In genomic region chr5:168409601-168410458, GRCh38 we compare ENCODE assay signal across 7 cellular contexts.
A peak's percentile ranks its signal among the peaks of the same experiment; 100 is the strongest.
DNase-seq lines count a peak whose midpoint lies in the region; ATAC-seq lines count a peak whose summit lies in the region.

No MANE protein-coding gene starts in this region.

- H3K14ac ChIP-seq in neuronal stem cell (ENCODE audit: low read length): no peak overlapping the region

- no peak overlapping the region for H4K8ac ChIP-seq in neuronal stem cell (ENCODE audit: low read depth, low read length)

- H3K27ac Mint-ChIP-seq in activated naive CD4-positive, alpha-beta T cell treated with anti-CD3 and anti-CD28 coated beads, Interleukin-2, amount 50 U/mL, for 72 hours: peak overlapping the region; percentile 9 to 23

- H2AK5ac ChIP-seq in neuronal stem cell (ENCODE audit: low read depth, low read length): no peak overlapping the region

- no peak overlapping the region for H3K27ac ChIP-seq in neuronal stem cell (replicated peaks; ENCODE audit: low read length)

- H2BK12ac ChIP-seq in neuronal stem cell (ENCODE audit: low read length): no peak overlapping the region

- ATAC-seq in GM19043 (IDR thresholded peaks at IDR 0.05; ENCODE audit: low read depth, unreplicated experiment): peak; percentile 78
- peak; percentile 79 to 87 for ATAC-seq in activated naive CD4-positive, alpha-beta T cell treated with anti-CD3 and anti-CD28 coated beads, Interleukin-2, amount 50 U/mL, for 72 hours

- no peaks in the 10 kb centered on the region for H3K4me1 ChIP-seq in neuronal stem cell (ENCODE audit: control insufficient read depth in 2 of 2, insufficient read depth in 1 of 2, low read depth in 1 of 2, low read length in 2 of 2)

- no peaks in the 10 kb centered on the region for H3K27me3 ChIP-seq in neuronal stem cell (ENCODE audit: control insufficient read depth in 3 of 3, insufficient read depth in 3 of 3, low read depth in 1 of 3, low read length in 3 of 3)

- no peak overlapping the region for H3K4ac ChIP-seq in neuronal stem cell (ENCODE audit: low read length)

- no peak overlapping the region for H2BK5ac ChIP-seq in neuronal stem cell (ENCODE audit: low read length)

- H2BK120ac ChIP-seq in neuronal stem cell (ENCODE audit: low read depth, low read length): no peak overlapping the region

- H2BK15ac ChIP-seq in neuronal stem cell (ENCODE audit: low read length): no peak overlapping the region

- H3K23ac ChIP-seq in neuronal stem cell (ENCODE audit: low read depth, low read length, poor library complexity): no peak overlapping the region

- H3K18ac ChIP-seq in neuronal stem cell (ENCODE audit: low read length): peak overlapping the region; percentile 8

- peak; percentile 8 to 27 for DNase-seq in Kasumi-1 (lab: John Stamatoyannopoulos, UW)
- peak; percentile 35 to 68 for DNase-seq in activated naive CD4-positive, alpha-beta T cell treated with anti-CD3 and anti-CD28 coated beads, Interleukin-2, amount 50 U/mL, for 72 hours (ENCODE audit: low spot score in 2 of 2)
- DNase-seq in neuronal stem cell (ENCODE audit: low spot score): no peak
- DNase-seq in SK-N-DZ (ENCODE audit: low spot score): no peak
- DNase-seq in cerebellar cortex (ENCODE audit: low spot score): no peak
- DNase-seq in GM19240 (ENCODE audit: insufficient read length, low spot score): no peak

- H3K36me3 Mint-ChIP-seq in activated naive CD4-positive, alpha-beta T cell treated with anti-CD3 and anti-CD28 coated beads, Interleukin-2, amount 50 U/mL, for 72 hours: peaks cover 5 to 22% of the 10 kb centered on the region in 2 donors

- WGBS in neuronal stem cell (ENCODE audit: extremely low coverage in 2 of 2, insufficient read length in 2 of 2, insufficient replicate concordance in 1 of 2), 2 donors: no CpG with 5 or more reads among the region's 17 CpGs

- H4K91ac ChIP-seq in neuronal stem cell (ENCODE audit: low read depth, low read length, poor library complexity): no peak overlapping the region

- no peaks in the 10 kb centered on the region for H3K79me1 ChIP-seq in neuronal stem cell (ENCODE audit: low read depth, low read length)

- no peak overlapping the region for H3K4me2 ChIP-seq in neuronal stem cell (ENCODE audit: insufficient read depth, low read length, poor library complexity, severe bottlenecking)

- H3K9me3 ChIP-seq in neuronal stem cell (replicated peaks in 1 of 2; ENCODE audit: control insufficient read depth in 2 of 2, insufficient read depth in 1 of 2, low read depth in 1 of 2, low read length in 2 of 2): no peaks in the 10 kb centered on the region

- no peak overlapping the region for H3K4me3 ChIP-seq in neuronal stem cell (ENCODE audit: low read length in 2 of 2)

- H2AFZ ChIP-seq in neuronal stem cell (ENCODE audit: low read length): no peak overlapping the region

- H3K9me3 Mint-ChIP-seq in activated naive CD4-positive, alpha-beta T cell treated with anti-CD3 and anti-CD28 coated beads, Interleukin-2, amount 50 U/mL, for 72 hours: no peaks in the 10 kb centered on the region

- H3K9ac ChIP-seq in neuronal stem cell (ENCODE audit: low read depth, low read length, poor library complexity): no peak overlapping the region

- H3K36me3 ChIP-seq in neuronal stem cell (replicated peaks in 1 of 2; ENCODE audit: control insufficient read depth in 2 of 2, insufficient read depth in 2 of 2, low read length in 2 of 2): peaks cover 10 to 56% of the 10 kb centered on the region in 2 donors

Comparison
In these comparisons a context has a peak if more than half of its experiments do, and no peak if none do; other contexts are left out.
1. DNase-seq: peak in Kasumi-1 (2 of 2) and activated naive CD4-positive, alpha-beta T cell treated with anti-CD3 and anti-CD28 coated beads, Interleukin-2, amount 50 U/mL, for 72 hours (2 of 2); none in neuronal stem cell (single experiment), SK-N-DZ (single experiment), cerebellar cortex (single experiment) and GM19240 (single experiment).